22 cellular contexts compared by ENCODE assay signal in the genomic region with DNA sequence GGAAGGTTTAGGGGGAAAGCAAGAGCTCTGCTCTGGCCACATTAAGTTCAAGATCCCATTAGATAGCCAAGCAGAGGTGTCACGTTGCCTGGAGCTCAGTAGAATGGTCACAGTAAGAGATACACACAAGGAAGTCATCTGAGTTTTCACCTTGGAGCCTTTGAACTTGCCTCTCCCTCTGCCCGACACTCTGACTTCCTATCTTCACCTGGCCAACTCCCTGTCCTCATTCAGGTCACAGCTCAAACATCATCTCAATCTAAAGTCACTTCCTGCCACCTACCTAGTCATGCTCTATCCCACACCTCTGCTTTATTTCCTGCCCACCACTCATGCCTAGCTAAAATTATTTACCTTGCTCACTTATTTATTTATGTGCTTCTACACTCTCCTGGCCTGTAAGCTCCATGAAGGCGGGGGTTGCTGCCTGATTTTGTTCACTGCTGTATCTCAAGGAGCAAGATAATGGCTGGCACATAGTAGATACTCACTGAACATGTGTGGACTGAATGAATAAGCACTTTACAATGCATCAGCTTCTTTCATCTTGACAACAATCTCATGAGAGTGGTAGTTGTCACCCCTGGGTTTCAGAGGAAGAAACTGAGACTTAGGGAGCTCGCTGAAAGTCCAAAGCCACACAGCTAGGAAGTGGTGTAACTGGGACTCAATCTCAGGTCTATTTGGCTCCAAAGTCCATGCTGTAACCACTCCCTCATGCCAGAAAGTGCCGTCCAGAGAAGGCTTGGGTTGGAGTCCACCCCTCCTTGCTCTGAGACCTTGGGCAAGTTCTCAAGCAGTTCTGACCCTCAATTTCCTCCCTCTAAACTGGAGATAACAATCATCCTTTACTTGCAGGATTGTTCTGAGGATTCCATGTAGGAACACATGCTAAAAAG. TPM values are rescaled to one million over a fixed set of nuclear protein-coding genes. Genes with fewer than 3 reads are reported as not detected.
DNase-seq lines count a peak whose midpoint lies in the region; ATAC-seq and TF ChIP-seq lines count a peak whose summit lies in the region.
"Had no signal": no experiment of that assay in that cellular context is flagged by ENCODE, and none has a peak within 500 bp of the region (broad histone marks: within the 10 kb centered on the region; RNA-seq: fewer than 3 reads in every experiment).

No MANE protein-coding gene starts in this region.

- peak overlapping the region; percentile 27 for H3K27ac Mint-ChIP-seq in T-helper 2 cell treated with Interferon-gamma antibody and Interleukin-4, amounts not matched to agents 5 μg/mL and 100 μg/mL, for 36 hours
- H3K27ac Mint-ChIP-seq in Calu3 (ENCODE audit: unreplicated experiment) (peak overlapping the region; percentile 78), nephron (peak overlapping the region; percentile 92 to 97 (median 92))
- peak overlapping the region; percentile 58 for H3K27ac Mint-ChIP-seq in activated T-helper 17 cell treated with anti-CD3 and anti-CD28 coated beads, Interleukin-2, amount 50 U/mL, for 72 hours

- H3K4me3 Mint-ChIP-seq in T-helper 2 cell treated with Interferon-gamma antibody and Interleukin-4, amounts not matched to agents 5 μg/mL and 100 μg/mL, for 36 hours = no peak overlapping the region
- H3K4me3 Mint-ChIP-seq in Calu3 (ENCODE audit: low read depth, unreplicated experiment) = no peak overlapping the region
- H3K4me3 Mint-ChIP-seq in activated T-helper 17 cell treated with anti-CD3 and anti-CD28 coated beads, Interleukin-2, amount 50 U/mL, for 72 hours = no peak overlapping the region
- no peak overlapping the region for H3K4me3 Mint-ChIP-seq in nephron
- H3K4me3 Mint-ChIP-seq: central memory CD8-positive, alpha-beta T cell had no signal

- no peaks in the 10 kb centered on the region for H3K9me3 Mint-ChIP-seq in T-helper 2 cell treated with Interferon-gamma antibody and Interleukin-4, amounts not matched to agents 5 μg/mL and 100 μg/mL, for 36 hours
- H3K9me3 Mint-ChIP-seq in Calu3 (ENCODE audit: low read depth, unreplicated experiment) (no peaks in the 10 kb centered on the region), nephron (no peaks in the 10 kb centered on the region)
- no peaks in the 10 kb centered on the region for H3K9me3 Mint-ChIP-seq in activated T-helper 17 cell treated with anti-CD3 and anti-CD28 coated beads, Interleukin-2, amount 50 U/mL, for 72 hours
- H3K9me3 Mint-ChIP-seq: central memory CD8-positive, alpha-beta T cell had no signal

- H3K36me3 Mint-ChIP-seq in T-helper 2 cell treated with Interferon-gamma antibody and Interleukin-4, amounts not matched to agents 5 μg/mL and 100 μg/mL, for 36 hours (ENCODE audit: low read depth) = no peaks in the 10 kb centered on the region
- H3K36me3 Mint-ChIP-seq in Calu3 (ENCODE audit: insufficient read depth, unreplicated experiment) = no peaks in the 10 kb centered on the region
- H3K36me3 Mint-ChIP-seq in activated T-helper 17 cell treated with anti-CD3 and anti-CD28 coated beads, Interleukin-2, amount 50 U/mL, for 72 hours (ENCODE audit: low read depth) = no peaks in the 10 kb centered on the region
- H3K36me3 Mint-ChIP-seq in nephron (ENCODE audit: low read depth) = no peaks in the 10 kb centered on the region

- H3K27me3 Mint-ChIP-seq in T-helper 2 cell treated with Interferon-gamma antibody and Interleukin-4, amounts not matched to agents 5 μg/mL and 100 μg/mL, for 36 hours (ENCODE audit: low read depth) = no peaks in the 10 kb centered on the region
- peaks cover 8% of the 10 kb centered on the region for H3K27me3 Mint-ChIP-seq in Calu3 (ENCODE audit: unreplicated experiment)
- no peaks in the 10 kb centered on the region for H3K27me3 Mint-ChIP-seq in activated T-helper 17 cell treated with anti-CD3 and anti-CD28 coated beads, Interleukin-2, amount 50 U/mL, for 72 hours
- no peaks in the 10 kb centered on the region for H3K27me3 Mint-ChIP-seq in nephron (ENCODE audit: low read depth)
- H3K27me3 Mint-ChIP-seq: central memory CD8-positive, alpha-beta T cell had no signal

- DNase-seq in T-helper 2 cell treated with Interferon-gamma antibody and Interleukin-4, amounts not matched to agents 5 μg/mL and 100 μg/mL, for 36 hours (ENCODE audit: low spot score) = no peak
- DNase-seq in T-helper 2 cell (no peak), Calu3 (no peak), RPMI8226 (no peak), NCI-H1417 treated with DMSO at 0.1 percent for 48 hours (lab: John Stamatoyannopoulos, UW) (no peak)
- no peak for DNase-seq in activated CD8-positive, alpha-beta memory T cell treated with anti-CD3 and anti-CD28 coated beads, Interleukin-2, amount 50 U/mL, for 48 hours
- DNase-seq: activated CD4-positive, alpha-beta T cell treated with anti-CD3 and anti-CD28 coated beads for 4 hours; activated gamma-delta T cell; AML-193; COR-L47; dorsolateral prefrontal cortex; head of caudate nucleus; Karpas-422; left lung; NCI-H1930; NCI-H2227 treated with DMSO at 0.1 percent for 48 hours; NCI-H774; sigmoid colon had no signal

- CTCF ChIA-PET in Calu3 (lab: Charles Lee) = interaction anchor here (0.6 to 1.0 kb wide), 2 partner anchors 40 to 1099 kb away, joined by 3 read pairs; partner anchors contain the start of gene EFNB1

- ATAC-seq in activated T-helper 17 cell treated with anti-CD3 and anti-CD28 coated beads, Interleukin-2, amount 50 U/mL, for 72 hours (replicated peaks) = peak; percentile 66
- ATAC-seq: left lung, Right ventricle myocardium inferior had no signal

- intact Hi-C loops in Calu3 (cut with micrococcal nuclease; ENCODE audit: unreplicated experiment) = no loop called here

- BruUV-seq in Calu3 (replicated peaks; lab: Mats Ljungman, UMichigan) = no TSS peak

- no peak for TF ChIP-seq CTCF in Calu3 (IDR thresholded peaks at IDR 0.05; ENCODE audit: unreplicated experiment)
- no peak for TF ChIP-seq CTCF in nephron (IDR thresholded peaks at IDR 0.05; ENCODE audit: unreplicated experiment in 3 of 3)

- H3K4me1 Mint-ChIP-seq in T-helper 2 cell treated with Interferon-gamma antibody and Interleukin-4, amounts not matched to agents 5 μg/mL and 100 μg/mL, for 36 hours (ENCODE audit: low read depth) = peaks cover 4% of the 10 kb centered on the region
- H3K4me1 Mint-ChIP-seq in Calu3 (ENCODE audit: low read depth, unreplicated experiment) = peaks cover 22% of the 10 kb centered on the region
- peaks cover 9% of the 10 kb centered on the region for H3K4me1 Mint-ChIP-seq in activated T-helper 17 cell treated with anti-CD3 and anti-CD28 coated beads, Interleukin-2, amount 50 U/mL, for 72 hours
- H3K4me1 Mint-ChIP-seq in nephron = peaks cover 70% of the 10 kb centered on the region

RNA-seq across cellular contexts. Expression of gene EFNB1, which starts 40.3 kb away (rescaled TPM):
- 12.6 and 20.7 TPM in 2 replicates for total RNA-seq in Calu3 (2022)
- 1 to 10 TPM; 2.8 to 4.1 TPM for total RNA-seq in activated T-helper 17 cell treated with anti-CD3 and anti-CD28 coated beads, Interleukin-2, amount 50 U/mL, for 72 hours

Comparison
In these comparisons a context has a peak if more than half of its experiments do, and no peak if none do; other contexts are left out.
1. H3K27ac Mint-ChIP-seq: peak in every context shown above with its lines; median percentile 92 in nephron; 78 in Calu3; 58 in activated T-helper 17 cell treated with anti-CD3 and anti-CD28 coated beads, Interleukin-2, amount 50 U/mL, for 72 hours; 27 in T-helper 2 cell treated with Interferon-gamma antibody and Interleukin-4, amounts not matched to agents 5 μg/mL and 100 μg/mL, for 36 hours.